In the genomic region with DNA sequence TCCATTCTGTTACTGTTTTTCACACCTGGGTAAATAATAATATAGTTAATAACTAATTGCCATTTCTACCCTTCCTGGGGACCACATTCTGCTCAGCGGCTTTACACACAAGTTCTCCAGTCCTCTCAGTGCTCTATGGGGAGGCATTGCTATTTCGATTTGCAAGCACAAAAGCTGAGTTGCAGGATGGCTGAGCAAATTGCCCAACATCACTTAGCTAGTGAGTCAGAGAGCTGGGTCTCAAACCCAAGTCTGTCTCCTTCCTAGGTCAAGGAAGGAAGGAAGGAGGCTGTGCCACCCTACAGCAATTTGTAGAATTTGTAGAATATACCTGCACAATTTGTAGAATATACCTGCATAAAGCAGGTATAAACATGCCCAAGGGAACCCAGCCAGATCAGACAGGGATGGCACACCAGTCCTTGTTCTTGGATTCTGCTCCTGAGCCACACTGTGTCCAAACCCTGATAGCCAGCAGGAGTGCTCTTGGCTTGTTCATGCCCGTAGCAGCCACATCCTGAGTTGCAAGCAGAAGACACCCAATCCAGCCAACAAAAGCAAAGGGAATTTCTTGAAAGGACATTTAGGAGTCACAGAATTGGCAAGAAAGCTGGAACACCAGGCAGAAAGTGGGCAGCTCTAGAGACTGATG, we compare ENCODE assay signal across 20 cellular contexts. TPM values are rescaled to one million over a fixed set of nuclear protein-coding genes. Genes with fewer than 3 reads are reported as not detected.
"Had no signal": no experiment of that assay in that cellular context is flagged by ENCODE, and none has a peak within 500 bp of the region (broad histone marks: within the 10 kb centered on the region; RNA-seq: fewer than 3 reads in every experiment).

No MANE protein-coding gene starts in this region.

- H3K27me3 ChIP-seq: esophagus muscularis mucosa, heart right ventricle, right lobe of liver, upper lobe of right lung had no signal

- H3K4me1 ChIP-seq: esophagus muscularis mucosa, prostate gland, right lobe of liver, upper lobe of right lung had no signal

- DNase-seq: activated CD4-positive, alpha-beta memory T cell treated with anti-CD3 and anti-CD28 coated beads, Interleukin-2, amount 10 ng/mL, durations not matched to agents 7 days and 5 days; activated CD4-positive, alpha-beta T cell treated with anti-CD3 and anti-CD28 coated beads for 48 hours; activated CD8-positive, alpha-beta memory T cell treated with anti-CD3 and anti-CD28 coated beads, Interleukin-2, amount 10 ng/mL, durations not matched to agents 7 days and 5 days; amygdala; heart right ventricle; kidney glomerular epithelial cell; left ventricle myocardium inferior; mucosa of descending colon; naive B cell; right lobe of liver; stimulated activated CD4-positive, alpha-beta T cell treated with anti-CD3 and anti-CD28 coated beads, Interleukin-4, amount 100 ng/mL, for 24 hours; upper lobe of right lung had no signal

- H3K9me3 Mint-ChIP-seq: memory B cell; naive B cell; stimulated activated effector memory CD8-positive, alpha-beta T cell treated with anti-CD3 and anti-CD28 coated beads, Interleukin-12 subunit alpha, Interleukin-12 subunit beta, amount 100 ng/mL, for 72 hours had no signal

- H3K9me3 ChIP-seq: esophagus muscularis mucosa, mucosa of descending colon, prostate gland, right lobe of liver, upper lobe of right lung had no signal

- H3K4me3 ChIP-seq: esophagus muscularis mucosa, heart right ventricle, left ventricle myocardium inferior, mucosa of descending colon, prostate gland, right lobe of liver, smooth muscle cell, upper lobe of right lung had no signal

- H3K27ac ChIP-seq: esophagus muscularis mucosa, heart right ventricle, left ventricle myocardium inferior, prostate gland, right lobe of liver, upper lobe of right lung had no signal

- H3K4me1 Mint-ChIP-seq: WTC11 had no signal

- H3K4me3 Mint-ChIP-seq: activated CD4-positive, alpha-beta memory T cell treated with anti-CD3 and anti-CD28 coated beads, Interleukin-2, amount 10 ng/mL, durations not matched to agents 7 days and 5 days; activated CD8-positive, alpha-beta memory T cell treated with anti-CD3 and anti-CD28 coated beads, Interleukin-2, amount 10 ng/mL, durations not matched to agents 7 days and 5 days; activated naive CD8-positive, alpha-beta T cell; memory B cell; naive B cell; stimulated activated effector memory CD8-positive, alpha-beta T cell treated with anti-CD3 and anti-CD28 coated beads, Interleukin-12 subunit alpha, Interleukin-12 subunit beta, amount 100 ng/mL, for 72 hours; WTC11 had no signal

- H3K27me3 Mint-ChIP-seq: activated CD4-positive, alpha-beta memory T cell treated with anti-CD3 and anti-CD28 coated beads, Interleukin-2, amount 10 ng/mL, durations not matched to agents 7 days and 5 days; activated CD8-positive, alpha-beta memory T cell treated with anti-CD3 and anti-CD28 coated beads, Interleukin-2, amount 10 ng/mL, durations not matched to agents 7 days and 5 days; activated naive CD8-positive, alpha-beta T cell; memory B cell; naive B cell had no signal

- H3K36me3 Mint-ChIP-seq: activated naive CD8-positive, alpha-beta T cell; stimulated activated effector memory CD8-positive, alpha-beta T cell treated with anti-CD3 and anti-CD28 coated beads, Interleukin-12 subunit alpha, Interleukin-12 subunit beta, amount 100 ng/mL, for 72 hours; WTC11 had no signal

- ATAC-seq: activated CD8-positive, alpha-beta memory T cell treated with anti-CD3 and anti-CD28 coated beads, Interleukin-2, amount 10 ng/mL, durations not matched to agents 7 days and 5 days; heart right ventricle; mucosa of descending colon; right lobe of liver; stimulated activated effector memory CD8-positive, alpha-beta T cell treated with anti-CD3 and anti-CD28 coated beads, Interleukin-12 subunit alpha, Interleukin-12 subunit beta, amount 100 ng/mL, for 72 hours; upper lobe of right lung; WTC11 had no signal

- H3K4me2 ChIP-seq: smooth muscle cell had no signal

- H3K27ac Mint-ChIP-seq: activated CD4-positive, alpha-beta memory T cell treated with anti-CD3 and anti-CD28 coated beads, Interleukin-2, amount 10 ng/mL, durations not matched to agents 7 days and 5 days; activated naive CD8-positive, alpha-beta T cell; memory B cell; stimulated activated effector memory CD8-positive, alpha-beta T cell treated with anti-CD3 and anti-CD28 coated beads, Interleukin-12 subunit alpha, Interleukin-12 subunit beta, amount 100 ng/mL, for 72 hours; WTC11 had no signal

- H3K36me3 ChIP-seq: esophagus muscularis mucosa, heart right ventricle, left ventricle myocardium inferior, prostate gland, right lobe of liver, upper lobe of right lung had no signal

RNA-seq across cellular contexts. Expression of a gene that starts 56.9 kb away (rescaled TPM):
- total RNA-seq: osteocyte, smooth muscle cell, WTC11 had no signal
- polyA plus RNA-seq: smooth muscle cell had no signal
